Comparison of ENCODE assay signal across 20 cellular contexts in genomic region chr6:38599261-38599660, GRCh38.
"Had no signal": no experiment of that assay in that cellular context is flagged by ENCODE, and none has a peak within 500 bp of the region (broad histone marks: within the 10 kb centered on the region; RNA-seq: fewer than 3 reads in every experiment).

No MANE protein-coding gene starts in this region.

- DNase-seq: cortex of kidney; dorsolateral prefrontal cortex; effector memory CD4-positive, alpha-beta T cell; heart left ventricle; hippocampal formation; mesendoderm; naive B cell; occipital lobe; stimulated activated CD4-positive, alpha-beta T cell treated with anti-CD3 and anti-CD28 coated beads, Interleukin-2, amount 100 ng/mL, for 24 hours; stimulated activated CD4-positive, alpha-beta T cell treated with anti-CD3 and anti-CD28 coated beads, Interleukin-4, amount 100 ng/mL, for 4 hours; stimulated activated naive B cell treated with anti-CD40 and anti-IgM and Interleukin-4, amounts not matched to agents 10 μg/mL and 1 μg/mL and 100 μg/mL, for 72 hours; stimulated activated naive CD8-positive, alpha-beta T cell treated with anti-CD3 and anti-CD28 coated beads, Interleukin-15, amount 100 ng/mL, for 72 hours; transverse colon; uterus had no signal

- H3K4me1 Mint-ChIP-seq: nephron; stimulated activated naive CD8-positive, alpha-beta T cell treated with anti-CD3 and anti-CD28 coated beads, Interleukin-15, amount 100 ng/mL, for 72 hours had no signal

- H3K9me3 Mint-ChIP-seq: naive B cell; nephron; stimulated activated naive B cell treated with anti-CD40 and anti-IgM and Interleukin-4, amounts not matched to agents 10 μg/mL and 1 μg/mL and 100 μg/mL, for 72 hours; stimulated activated naive CD8-positive, alpha-beta T cell treated with anti-CD3 and anti-CD28 coated beads, Interleukin-15, amount 100 ng/mL, for 72 hours had no signal

- H3K4me3 Mint-ChIP-seq: naive B cell; nephron; stimulated activated naive B cell treated with anti-CD40 and anti-IgM and Interleukin-4, amounts not matched to agents 10 μg/mL and 1 μg/mL and 100 μg/mL, for 72 hours; stimulated activated naive CD8-positive, alpha-beta T cell treated with anti-CD3 and anti-CD28 coated beads, Interleukin-15, amount 100 ng/mL, for 72 hours had no signal

- ATAC-seq: esophagus mucosa; sciatic nerve; stimulated activated naive B cell treated with anti-CD40 and anti-IgM and Interleukin-4, amounts not matched to agents 10 μg/mL and 1 μg/mL and 100 μg/mL, for 72 hours; stimulated activated naive CD8-positive, alpha-beta T cell treated with anti-CD3 and anti-CD28 coated beads, Interleukin-15, amount 100 ng/mL, for 72 hours had no signal

- H3K4me1 ChIP-seq: parathyroid adenoma, prostate gland, uterus had no signal

- H3K27ac ChIP-seq: parathyroid adenoma, prostate gland, thoracic aorta, transverse colon, uterus had no signal

- H3K36me3 ChIP-seq: prostate gland, thoracic aorta, transverse colon, uterus had no signal

- H3K4me3 ChIP-seq: dorsolateral prefrontal cortex, heart left ventricle, prostate gland, thoracic aorta, transverse colon, uterus had no signal

- H3K27me3 Mint-ChIP-seq: naive B cell; stimulated activated naive B cell treated with anti-CD40 and anti-IgM and Interleukin-4, amounts not matched to agents 10 μg/mL and 1 μg/mL and 100 μg/mL, for 72 hours; stimulated activated naive CD8-positive, alpha-beta T cell treated with anti-CD3 and anti-CD28 coated beads, Interleukin-15, amount 100 ng/mL, for 72 hours had no signal

- H3K9me3 ChIP-seq: heart left ventricle, prostate gland, thoracic aorta, transverse colon, uterus had no signal

- H3K27me3 ChIP-seq: dorsolateral prefrontal cortex, heart left ventricle, transverse colon, uterus had no signal

- H3K27ac Mint-ChIP-seq: naive B cell; nephron; stimulated activated naive B cell treated with anti-CD40 and anti-IgM and Interleukin-4, amounts not matched to agents 10 μg/mL and 1 μg/mL and 100 μg/mL, for 72 hours had no signal
